In genomic region chr2:19349911-19350677, GRCh38 we compare ENCODE assay signal across 9 cellular contexts. TPM values are rescaled to one million over a fixed set of nuclear protein-coding genes. Genes with fewer than 3 reads are reported as not detected.
DNase-seq lines count a peak whose midpoint lies in the region; ATAC-seq, FAIRE-seq and TF ChIP-seq lines count a peak whose summit lies in the region.
"Had no signal": no experiment of that assay in that cellular context is flagged by ENCODE, and none has a peak within 500 bp of the region (broad histone marks: within the 10 kb centered on the region; RNA-seq: fewer than 3 reads in every experiment).

No MANE protein-coding gene starts in this region.

- no peak for FAIRE-seq in small intestine (lab: Jason Lieb, UNC)

- no peaks in the 10 kb centered on the region for H4K20me1 ChIP-seq in OCI-LY3 (ENCODE audit: insufficient read depth, low read length)

- peaks cover 15% of the 10 kb centered on the region for H3K79me2 ChIP-seq in OCI-LY3 (ENCODE audit: low read length)

- H2AFZ ChIP-seq in OCI-LY3 (ENCODE audit: low read depth, low read length), result no peak overlapping the region

- H3K4me2 ChIP-seq in OCI-LY3 (ENCODE audit: low read length), result no peak overlapping the region

- in situ Hi-C loops in astrocyte of the spinal cord (cut with HindIII; ENCODE audit: low sequenced_read_pairs), result loop anchor here (25.0 kb wide), 1 partner anchor 838 kb away; no protein-coding TSS in a partner anchor

- 28 to 34% (median 29%) methylated on average over 46 to 47 of the region's 47 CpGs for WGBS in small intestine, 3 donors

- H3K4me1 ChIP-seq in OCI-LY3 (ENCODE audit: low read length) (peaks cover 9% of the 10 kb centered on the region), small intestine (ENCODE audit: control insufficient read depth in 2 of 2, insufficient read depth in 1 of 2, low read depth in 1 of 2, low read length in 1 of 2) (peaks cover 0 to 3% of the 10 kb centered on the region in 2 donors)

- DNase-seq in GM12864 (ENCODE audit: low read depth) (no peak), astrocyte of the spinal cord (ENCODE audit: low read depth, low spot score) (peak; percentile 74), iPS-NIHi7 (ENCODE audit: extremely low spot score) (peak; percentile 76), small intestine (peak; percentile 49)

- H3K9me3 ChIP-seq in OCI-LY3 (ENCODE audit: insufficient read depth, low read length), result no peaks in the 10 kb centered on the region
- H3K9me3 ChIP-seq in small intestine (ENCODE audit: control insufficient read depth, low read depth), result no peaks in the 10 kb centered on the region
- H3K9me3 ChIP-seq: SJSA1 had no signal

- H3K4me3 ChIP-seq in GM12864 (ENCODE audit: low read depth, low read length), result no peak overlapping the region
- no peak overlapping the region for H3K4me3 ChIP-seq in OCI-LY3 (ENCODE audit: low read length)
- H3K4me3 ChIP-seq in astrocyte of the spinal cord (ENCODE audit: low read depth, low read length), result no peak overlapping the region
- no peak overlapping the region for H3K4me3 ChIP-seq in small intestine (ENCODE audit: low read depth in 1 of 2, low read length in 2 of 2)
- H3K4me3 ChIP-seq: SJSA1 had no signal

- no peaks in the 10 kb centered on the region for H3K36me3 ChIP-seq in OCI-LY3 (replicated peaks; ENCODE audit: low read depth, low read length)
- H3K36me3 ChIP-seq in small intestine (ENCODE audit: control insufficient read depth in 2 of 2, insufficient read depth in 2 of 2, low read length in 2 of 2), result no peaks in the 10 kb centered on the region

- TF ChIP-seq CTCF in GM12864 (IDR thresholded peaks at IDR 0.05; ENCODE audit: low read depth, low read length, missing control alignments) (peak; percentile 81), OCI-LY3 (IDR thresholded peaks at IDR 0.05; ENCODE audit: low read depth, low read length) (peak; percentile 77), astrocyte of the spinal cord (IDR thresholded peaks at IDR 0.05; ENCODE audit: low read depth, low read length) (peak; percentile 83)

- H3K27me3 ChIP-seq in OCI-LY3 (ENCODE audit: low read depth, low read length), result no peaks in the 10 kb centered on the region
- peaks cover 9 to 29% of the 10 kb centered on the region in 2 donors for H3K27me3 ChIP-seq in small intestine (ENCODE audit: control insufficient read depth in 2 of 2, insufficient read depth in 2 of 2, low read length in 2 of 2)
- H3K27me3 ChIP-seq: SJSA1 had no signal

- H3K27ac ChIP-seq in OCI-LY3 (ENCODE audit: low read length) (no peak overlapping the region), small intestine (ENCODE audit: low read depth in 1 of 2, low read length in 1 of 2) (no peak overlapping the region)
- H3K27ac ChIP-seq: SJSA1 had no signal

- ATAC-seq in HG03378 (IDR thresholded peaks at IDR 0.05; ENCODE audit: unreplicated experiment), result no peak
- no peak for ATAC-seq in HG03565 (IDR thresholded peaks at IDR 0.05; ENCODE audit: unreplicated experiment)
- ATAC-seq in GM18861 (IDR thresholded peaks at IDR 0.05; ENCODE audit: unreplicated experiment), result no peak

- H3K9ac ChIP-seq in OCI-LY3 (ENCODE audit: low read length), result no peak overlapping the region

RNA-seq across cellular contexts. Expression of gene OSR1, which starts 8.3 kb away (rescaled TPM):
- 10 to 100 TPM in 1 of 3 donors, under 1 TPM in 1, not detected in 1; 0.27 to 12.2 TPM for polyA plus RNA-seq in small intestine
